Comparison of ENCODE assay signal across 1 cellular context in the genomic region with DNA sequence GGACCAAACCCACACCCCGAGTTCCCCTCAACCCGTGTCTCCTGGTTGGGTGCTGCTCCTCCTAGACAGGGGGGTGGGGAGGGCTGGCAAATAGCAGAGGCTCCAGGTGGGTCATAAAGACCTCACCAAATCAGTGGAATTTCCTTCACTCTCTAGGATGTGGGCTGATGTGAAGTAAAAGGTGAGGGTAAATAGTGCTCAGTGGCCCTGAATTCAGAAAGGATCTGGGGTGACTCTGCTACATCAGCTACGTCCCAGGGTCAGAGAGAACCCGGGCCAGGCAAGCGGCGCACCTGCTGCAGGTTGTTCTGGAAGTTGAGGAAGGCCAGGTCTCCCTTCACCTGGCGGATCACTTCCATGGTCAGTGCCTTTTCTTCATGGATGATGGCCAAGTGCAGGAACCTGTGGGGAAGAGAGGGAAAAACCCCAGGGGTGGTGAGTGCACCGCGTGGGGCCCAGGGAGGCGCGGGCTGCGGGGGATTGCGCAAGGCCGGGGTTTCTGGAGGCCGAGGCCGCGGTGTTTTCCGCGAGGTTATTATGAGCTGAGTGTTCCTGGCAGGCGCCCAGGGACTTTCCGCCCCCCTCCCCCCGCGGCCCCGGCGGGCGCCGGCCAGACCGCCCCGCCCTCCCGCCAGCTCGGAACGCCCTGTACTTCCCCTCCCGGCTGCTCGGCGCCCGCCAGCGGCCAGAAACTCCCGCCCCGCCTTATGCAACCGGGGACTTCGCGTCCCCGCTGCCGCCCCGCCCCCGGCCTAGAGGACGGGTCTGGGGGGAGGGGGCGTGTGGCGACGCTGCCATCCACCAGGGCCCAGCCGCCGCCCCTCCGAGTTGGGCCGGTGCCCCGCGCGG.
TF ChIP-seq lines count a peak whose summit lies in the region.

No MANE protein-coding gene starts in this region.

TF ChIP-seq in HepG2, 621 proteins besides CTCF, POLR2A, EP300 and RAD21 (continued from another document and continues in another):
- TF ChIP-seq HOXA5 (CRISPR knock-in tag; IDR thresholded peaks at IDR 0.05): peak; percentile 99
- peak; percentile 75; the same call in 1 of the 2 replicates for TF ChIP-seq RNF2 (conservative IDR thresholded peaks at IDR 0.05; ENCODE audit: low read depth)
- peak; percentile 90 for TF ChIP-seq ZNF292 (CRISPR knock-in tag; IDR thresholded peaks at IDR 0.05; ENCODE audit: borderline replicate concordance, low read depth)
- TF ChIP-seq, protein P1, sequence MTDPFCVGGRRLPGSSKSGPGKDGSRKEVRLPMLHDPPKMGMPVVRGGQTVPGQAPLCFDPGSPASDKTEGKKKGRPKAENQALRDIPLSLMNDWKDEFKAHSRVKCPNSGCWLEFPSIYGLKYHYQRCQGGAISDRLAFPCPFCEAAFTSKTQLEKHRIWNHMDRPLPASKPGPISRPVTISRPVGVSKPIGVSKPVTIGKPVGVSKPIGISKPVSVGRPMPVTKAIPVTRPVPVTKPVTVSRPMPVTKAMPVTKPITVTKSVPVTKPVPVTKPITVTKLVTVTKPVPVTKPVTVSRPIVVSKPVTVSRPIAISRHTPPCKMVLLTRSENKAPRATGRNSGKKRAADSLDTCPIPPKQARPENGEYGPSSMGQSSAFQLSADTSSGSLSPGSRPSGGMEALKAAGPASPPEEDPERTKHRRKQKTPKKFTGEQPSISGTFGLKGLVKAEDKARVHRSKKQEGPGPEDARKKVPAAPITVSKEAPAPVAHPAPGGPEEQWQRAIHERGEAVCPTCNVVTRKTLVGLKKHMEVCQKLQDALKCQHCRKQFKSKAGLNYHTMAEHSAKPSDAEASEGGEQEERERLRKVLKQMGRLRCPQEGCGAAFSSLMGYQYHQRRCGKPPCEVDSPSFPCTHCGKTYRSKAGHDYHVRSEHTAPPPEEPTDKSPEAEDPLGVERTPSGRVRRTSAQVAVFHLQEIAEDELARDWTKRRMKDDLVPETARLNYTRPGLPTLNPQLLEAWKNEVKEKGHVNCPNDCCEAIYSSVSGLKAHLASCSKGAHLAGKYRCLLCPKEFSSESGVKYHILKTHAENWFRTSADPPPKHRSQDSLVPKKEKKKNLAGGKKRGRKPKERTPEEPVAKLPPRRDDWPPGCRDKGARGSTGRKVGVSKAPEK (CRISPR knock-in tag; IDR thresholded peaks at IDR 0.05; ENCODE audit: borderline replicate concordance): peak; percentile 99; the same call in 1 of the 2 replicates
- TF ChIP-seq ZNF143 (CRISPR knock-in tag; IDR thresholded peaks at IDR 0.05): peak; percentile 74; the same call in 1 of the 2 replicates
- TF ChIP-seq NFE2L2 (IDR thresholded peaks at IDR 0.05; ENCODE audit: low read length): no peak
- no peak for TF ChIP-seq ZNF569 (CRISPR knock-in tag; IDR thresholded peaks at IDR 0.05; ENCODE audit: borderline replicate concordance)
- peak; percentile 97 for TF ChIP-seq NCOA2 (CRISPR knock-in tag; IDR thresholded peaks at IDR 0.05)
- TF ChIP-seq ZNF501 (CRISPR knock-in tag; IDR thresholded peaks at IDR 0.05): peak; percentile 89
- TF ChIP-seq ZNF510 (CRISPR knock-in tag; IDR thresholded peaks at IDR 0.05; ENCODE audit: low read depth): peak; percentile 99
- TF ChIP-seq, protein P2, sequence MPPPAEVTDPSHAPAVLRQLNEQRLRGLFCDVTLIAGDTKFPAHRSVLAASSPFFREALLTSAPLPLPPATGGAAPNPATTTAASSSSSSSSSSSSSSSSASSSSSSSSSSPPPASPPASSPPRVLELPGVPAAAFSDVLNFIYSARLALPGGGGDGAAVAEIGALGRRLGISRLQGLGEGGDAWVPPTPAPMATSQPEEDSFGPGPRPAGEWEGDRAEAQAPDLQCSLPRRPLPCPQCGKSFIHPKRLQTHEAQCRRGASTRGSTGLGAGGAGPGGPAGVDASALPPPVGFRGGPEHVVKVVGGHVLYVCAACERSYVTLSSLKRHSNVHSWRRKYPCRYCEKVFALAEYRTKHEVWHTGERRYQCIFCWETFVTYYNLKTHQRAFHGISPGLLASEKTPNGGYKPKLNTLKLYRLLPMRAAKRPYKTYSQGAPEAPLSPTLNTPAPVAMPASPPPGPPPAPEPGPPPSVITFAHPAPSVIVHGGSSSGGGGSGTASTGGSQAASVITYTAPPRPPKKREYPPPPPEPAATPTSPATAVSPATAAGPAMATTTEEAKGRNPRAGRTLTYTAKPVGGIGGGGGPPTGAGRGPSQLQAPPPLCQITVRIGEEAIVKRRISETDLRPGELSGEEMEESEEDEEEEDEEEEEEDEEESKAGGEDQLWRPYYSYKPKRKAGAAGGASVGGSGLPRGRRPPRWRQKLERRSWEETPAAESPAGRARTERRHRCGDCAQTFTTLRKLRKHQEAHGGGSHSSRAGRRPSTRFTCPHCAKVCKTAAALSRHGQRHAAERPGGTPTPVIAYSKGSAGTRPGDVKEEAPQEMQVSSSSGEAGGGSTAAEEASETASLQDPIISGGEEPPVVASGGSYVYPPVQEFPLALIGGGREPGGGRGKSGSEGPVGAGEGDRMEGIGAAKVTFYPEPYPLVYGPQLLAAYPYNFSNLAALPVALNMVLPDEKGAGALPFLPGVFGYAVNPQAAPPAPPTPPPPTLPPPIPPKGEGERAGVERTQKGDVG (CRISPR knock-in tag; IDR thresholded peaks at IDR 0.05; ENCODE audit: borderline replicate concordance): peak; percentile 96; the same call in 1 of the 2 replicates
- TF ChIP-seq, protein P3, sequence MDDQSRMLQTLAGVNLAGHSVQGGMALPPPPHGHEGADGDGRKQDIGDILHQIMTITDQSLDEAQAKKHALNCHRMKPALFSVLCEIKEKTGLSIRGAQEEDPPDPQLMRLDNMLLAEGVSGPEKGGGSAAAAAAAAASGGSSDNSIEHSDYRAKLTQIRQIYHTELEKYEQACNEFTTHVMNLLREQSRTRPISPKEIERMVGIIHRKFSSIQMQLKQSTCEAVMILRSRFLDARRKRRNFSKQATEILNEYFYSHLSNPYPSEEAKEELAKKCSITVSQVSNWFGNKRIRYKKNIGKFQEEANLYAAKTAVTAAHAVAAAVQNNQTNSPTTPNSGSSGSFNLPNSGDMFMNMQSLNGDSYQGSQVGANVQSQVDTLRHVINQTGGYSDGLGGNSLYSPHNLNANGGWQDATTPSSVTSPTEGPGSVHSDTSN (CRISPR knock-in tag; IDR thresholded peaks at IDR 0.05; ENCODE audit: borderline replicate concordance): no peak; the same call in none of the 2 replicates
- peak; percentile 97 for TF ChIP-seq ZSCAN21 (CRISPR knock-in tag; IDR thresholded peaks at IDR 0.05; ENCODE audit: borderline replicate concordance)
- peak; percentile 84; the same call in 1 of the 2 replicates for TF ChIP-seq ZFP41 (CRISPR knock-in tag; IDR thresholded peaks at IDR 0.05; ENCODE audit: borderline replicate concordance)
- peak; percentile 73; the same call in 1 of the 2 replicates for TF ChIP-seq ATF7-NPFF (CRISPR knock-in tag; IDR thresholded peaks at IDR 0.05; ENCODE audit: low read depth)
- TF ChIP-seq EEA1 (CRISPR knock-in tag; IDR thresholded peaks at IDR 0.05; ENCODE audit: borderline replicate concordance): peak; percentile 79; the same call in 1 of the 2 replicates
- TF ChIP-seq SETDB1 (CRISPR knock-in tag; IDR thresholded peaks at IDR 0.05; ENCODE audit: borderline replicate concordance): peak; percentile 83; the same call in 1 of the 2 replicates
- TF ChIP-seq, protein P4, sequence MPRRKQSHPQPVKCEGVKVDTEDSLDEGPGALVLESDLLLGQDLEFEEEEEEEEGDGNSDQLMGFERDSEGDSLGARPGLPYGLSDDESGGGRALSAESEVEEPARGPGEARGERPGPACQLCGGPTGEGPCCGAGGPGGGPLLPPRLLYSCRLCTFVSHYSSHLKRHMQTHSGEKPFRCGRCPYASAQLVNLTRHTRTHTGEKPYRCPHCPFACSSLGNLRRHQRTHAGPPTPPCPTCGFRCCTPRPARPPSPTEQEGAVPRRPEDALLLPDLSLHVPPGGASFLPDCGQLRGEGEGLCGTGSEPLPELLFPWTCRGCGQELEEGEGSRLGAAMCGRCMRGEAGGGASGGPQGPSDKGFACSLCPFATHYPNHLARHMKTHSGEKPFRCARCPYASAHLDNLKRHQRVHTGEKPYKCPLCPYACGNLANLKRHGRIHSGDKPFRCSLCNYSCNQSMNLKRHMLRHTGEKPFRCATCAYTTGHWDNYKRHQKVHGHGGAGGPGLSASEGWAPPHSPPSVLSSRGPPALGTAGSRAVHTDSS (CRISPR knock-in tag; conservative IDR thresholded peaks at IDR 0.05): peak; percentile 87; the same call in 1 of the 2 replicates
- 0 out of 2 replicates have a peak, but pooled peaks have one; percentile 85 for TF ChIP-seq ZNF30 (CRISPR knock-in tag; IDR thresholded peaks at IDR 0.05)
- TF ChIP-seq, protein P5, sequence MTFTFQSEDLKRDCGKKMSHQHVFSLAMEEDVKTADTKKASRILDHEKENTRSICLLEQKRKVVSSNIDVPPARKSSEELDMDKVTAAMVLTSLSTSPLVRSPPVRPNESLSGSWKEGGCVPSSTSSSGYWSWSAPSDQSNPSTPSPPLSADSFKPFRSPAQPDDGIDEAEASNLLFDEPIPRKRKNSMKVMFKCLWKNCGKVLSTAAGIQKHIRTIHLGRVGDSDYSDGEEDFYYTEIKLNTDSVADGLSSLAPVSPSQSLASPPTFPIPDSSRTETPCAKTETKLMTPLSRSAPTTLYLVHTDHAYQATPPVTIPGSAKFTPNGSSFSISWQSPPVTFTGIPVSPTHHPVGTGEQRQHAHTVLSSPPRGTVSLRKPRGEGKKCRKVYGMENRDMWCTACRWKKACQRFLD (CRISPR knock-in tag; IDR thresholded peaks at IDR 0.05; ENCODE audit: borderline replicate concordance): peak; percentile 81; the same call in 1 of the 2 replicates
- TF ChIP-seq, protein P6, sequence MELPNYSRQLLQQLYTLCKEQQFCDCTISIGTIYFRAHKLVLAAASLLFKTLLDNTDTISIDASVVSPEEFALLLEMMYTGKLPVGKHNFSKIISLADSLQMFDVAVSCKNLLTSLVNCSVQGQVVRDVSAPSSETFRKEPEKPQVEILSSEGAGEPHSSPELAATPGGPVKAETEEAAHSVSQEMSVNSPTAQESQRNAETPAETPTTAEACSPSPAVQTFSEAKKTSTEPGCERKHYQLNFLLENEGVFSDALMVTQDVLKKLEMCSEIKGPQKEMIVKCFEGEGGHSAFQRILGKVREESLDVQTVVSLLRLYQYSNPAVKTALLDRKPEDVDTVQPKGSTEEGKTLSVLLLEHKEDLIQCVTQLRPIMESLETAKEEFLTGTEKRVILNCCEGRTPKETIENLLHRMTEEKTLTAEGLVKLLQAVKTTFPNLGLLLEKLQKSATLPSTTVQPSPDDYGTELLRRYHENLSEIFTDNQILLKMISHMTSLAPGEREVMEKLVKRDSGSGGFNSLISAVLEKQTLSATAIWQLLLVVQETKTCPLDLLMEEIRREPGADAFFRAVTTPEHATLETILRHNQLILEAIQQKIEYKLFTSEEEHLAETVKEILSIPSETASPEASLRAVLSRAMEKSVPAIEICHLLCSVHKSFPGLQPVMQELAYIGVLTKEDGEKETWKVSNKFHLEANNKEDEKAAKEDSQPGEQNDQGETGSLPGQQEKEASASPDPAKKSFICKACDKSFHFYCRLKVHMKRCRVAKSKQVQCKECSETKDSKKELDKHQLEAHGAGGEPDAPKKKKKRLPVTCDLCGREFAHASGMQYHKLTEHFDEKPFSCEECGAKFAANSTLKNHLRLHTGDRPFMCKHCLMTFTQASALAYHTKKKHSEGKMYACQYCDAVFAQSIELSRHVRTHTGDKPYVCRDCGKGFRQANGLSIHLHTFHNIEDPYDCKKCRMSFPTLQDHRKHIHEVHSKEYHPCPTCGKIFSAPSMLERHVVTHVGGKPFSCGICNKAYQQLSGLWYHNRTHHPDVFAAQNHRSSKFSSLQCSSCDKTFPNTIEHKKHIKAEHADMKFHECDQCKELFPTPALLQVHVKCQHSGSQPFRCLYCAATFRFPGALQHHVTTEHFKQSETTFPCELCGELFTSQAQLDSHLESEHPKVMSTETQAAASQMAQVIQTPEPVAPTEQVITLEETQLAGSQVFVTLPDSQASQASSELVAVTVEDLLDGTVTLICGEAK (IDR thresholded peaks at IDR 0.05): no peak
- TF ChIP-seq, protein P6 (CRISPR knock-in tag; IDR thresholded peaks at IDR 0.05): peak; percentile 95
- peak; percentile 88 for TF ChIP-seq ZNF563 (CRISPR knock-in tag; IDR thresholded peaks at IDR 0.05)
- TF ChIP-seq GTF2F1 (IDR thresholded peaks at IDR 0.05; ENCODE audit: low read length): no peak
- TF ChIP-seq EHMT2 (IDR thresholded peaks at IDR 0.05; ENCODE audit: borderline replicate concordance, low read depth, low read length): no peak
- TF ChIP-seq MYC (CRISPR knock-in tag; IDR thresholded peaks at IDR 0.05; ENCODE audit: borderline replicate concordance): peak; percentile 100
- TF ChIP-seq, protein P7, sequence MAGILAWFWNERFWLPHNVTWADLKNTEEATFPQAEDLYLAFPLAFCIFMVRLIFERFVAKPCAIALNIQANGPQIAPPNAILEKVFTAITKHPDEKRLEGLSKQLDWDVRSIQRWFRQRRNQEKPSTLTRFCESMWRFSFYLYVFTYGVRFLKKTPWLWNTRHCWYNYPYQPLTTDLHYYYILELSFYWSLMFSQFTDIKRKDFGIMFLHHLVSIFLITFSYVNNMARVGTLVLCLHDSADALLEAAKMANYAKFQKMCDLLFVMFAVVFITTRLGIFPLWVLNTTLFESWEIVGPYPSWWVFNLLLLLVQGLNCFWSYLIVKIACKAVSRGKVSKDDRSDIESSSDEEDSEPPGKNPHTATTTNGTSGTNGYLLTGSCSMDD (CRISPR knock-in tag; IDR thresholded peaks at IDR 0.05): peak; percentile 93; the same call in 1 of the 2 replicates
- TF ChIP-seq ZNF138 (CRISPR knock-in tag; IDR thresholded peaks at IDR 0.05; ENCODE audit: low read depth): peak; percentile 89
